Comparison of ENCODE assay signal across 10 cellular contexts in genomic region chr1:109299087-109299983, GRCh38. TPM values are rescaled to one million over a fixed set of nuclear protein-coding genes. Genes with fewer than 3 reads are reported as not detected.
DNase-seq lines count a peak whose midpoint lies in the region; ATAC-seq and TF ChIP-seq lines count a peak whose summit lies in the region.
"Had no signal": no experiment of that assay in that cellular context is flagged by ENCODE, and none has a peak within 500 bp of the region (broad histone marks: within the 10 kb centered on the region; RNA-seq: fewer than 3 reads in every experiment).

No MANE protein-coding gene starts in this region.

- no peaks in the 10 kb centered on the region for H3K9me3 ChIP-seq in adipocyte (ENCODE audit: control insufficient read depth, low read length)
- H3K9me3 ChIP-seq in prostate gland, result no peaks in the 10 kb centered on the region

- no peak for ATAC-seq in GM21576 (IDR thresholded peaks at IDR 0.05; ENCODE audit: unreplicated experiment)
- ATAC-seq in HG03045 (IDR thresholded peaks at IDR 0.05; ENCODE audit: unreplicated experiment), result no peak
- ATAC-seq in HG02678 (IDR thresholded peaks at IDR 0.05; ENCODE audit: unreplicated experiment), result no peak

- DNase-seq in DMS53 treated with DMSO at 0.1 percent for 48 hours (lab: John Stamatoyannopoulos, UW; ENCODE audit: unreplicated experiment) (peak; percentile 18), adipocyte (ENCODE audit: low read depth) (peak; percentile 83), head of caudate nucleus (peak; percentile 76 to 97 (median 92)), prostate gland (ENCODE audit: low spot score) (peak; percentile 30)
- DNase-seq in activated T-cell treated with anti-CD3 and anti-CD28 coated beads, Interleukin-2, amount 50 U/mL, for 1 hour, result no peak
- DNase-seq: activated naive CD8-positive, alpha-beta T cell treated with anti-CD3 and anti-CD28 coated beads, Interleukin-2, amount 10 ng/mL, durations not matched to agents 7 days and 5 days; nephron progenitor cell had no signal

- H3K4me3 ChIP-seq in adipocyte (ENCODE audit: low read length), result peak overlapping the region; percentile 33
- H3K4me3 ChIP-seq in prostate gland, result no peak overlapping the region

- peak overlapping the region; percentile 49 to 61 for H3K27ac ChIP-seq in prostate gland

- TF ChIP-seq POLR2A in prostate gland (IDR thresholded peaks at IDR 0.05), result no peak

- no peaks in the 10 kb centered on the region for H3K27me3 ChIP-seq in adipocyte (replicated peaks; ENCODE audit: control insufficient read depth, insufficient read depth, low read length)
- no peaks in the 10 kb centered on the region for H3K27me3 ChIP-seq in prostate gland (replicated peaks; ENCODE audit: insufficient read depth)

- H3K9ac ChIP-seq in adipocyte (ENCODE audit: low read length), result peak overlapping the region; percentile 53

- WGBS in prostate gland, result 47% methylated on average over 19 of the region's 19 CpGs

- H3K36me3 ChIP-seq in adipocyte (ENCODE audit: control insufficient read depth, insufficient read depth, low read length, severe bottlenecking) (no peaks in the 10 kb centered on the region), prostate gland (no peaks in the 10 kb centered on the region)

- no peak for TF ChIP-seq CTCF in prostate gland (IDR thresholded peaks at IDR 0.05)

- H3K4me1 ChIP-seq in adipocyte (ENCODE audit: control insufficient read depth, insufficient read depth, low read length), result peaks cover 24% of the 10 kb centered on the region
- H3K4me1 ChIP-seq in prostate gland (replicated peaks), result no peaks in the 10 kb centered on the region

- intact Hi-C loops in head of caudate nucleus (cut with DNase I), result no loop called here
- intact Hi-C loops in prostate gland (cut with DNase I), result no loop called here

RNA-seq across cellular contexts. Expression of gene MYBPHL, which starts 7.5 kb away (rescaled TPM):
- total RNA-seq in prostate gland, result not detected
- total RNA-seq: activated naive CD8-positive, alpha-beta T cell treated with anti-CD3 and anti-CD28 coated beads, Interleukin-2, amount 10 ng/mL, durations not matched to agents 7 days and 5 days had no signal

RNA-seq across cellular contexts. Expression of gene PSRC1, which starts 16.4 kb away (rescaled TPM):
- total RNA-seq in prostate gland, result 10 to 100 TPM in 1 of 2 donors, 1 to 10 TPM in 1; 9.1 to 40.0 TPM

RNA-seq across cellular contexts. Expression of gene CELSR2, which starts 50.0 kb away (rescaled TPM):
- total RNA-seq in prostate gland, result 100 to 1,000 TPM in 1 of 2 donors, 10 to 100 TPM in 1; 18.8 to 118 TPM
